In the genomic region with DNA sequence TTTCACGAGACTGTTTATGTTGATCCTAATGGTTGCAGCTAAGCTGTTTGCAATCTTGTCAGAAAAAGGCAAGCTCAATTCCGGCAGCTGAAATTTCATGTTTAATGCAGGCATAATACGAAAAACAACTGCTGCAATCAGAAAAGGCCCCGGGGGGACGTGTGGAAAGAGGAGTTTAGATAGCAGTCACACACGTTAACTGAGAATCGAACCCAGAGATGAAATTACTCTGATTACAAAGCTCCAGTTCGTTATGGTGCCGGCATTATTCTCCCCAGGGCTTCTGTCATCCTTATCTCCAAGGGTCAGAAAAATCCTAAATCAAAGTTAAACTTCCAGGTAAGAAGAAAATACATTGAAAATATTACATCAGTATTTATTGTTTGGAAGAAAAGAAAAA, we compare ENCODE assay signal across 30 cellular contexts.
"Had no signal": no experiment of that assay in that cellular context is flagged by ENCODE, and none has a peak within 500 bp of the region (broad histone marks: within the 10 kb centered on the region; RNA-seq: fewer than 3 reads in every experiment).

No MANE protein-coding gene starts in this region.

- H3K27me3 ChIP-seq: adrenal gland, ascending aorta, body of pancreas, brain microvascular endothelial cell, breast epithelium, cardiac muscle cell had no signal

- H3K4me1 ChIP-seq: adrenal gland, ascending aorta, body of pancreas, breast epithelium had no signal

- H3K9me3 ChIP-seq: body of pancreas, breast epithelium had no signal

- H3K27ac ChIP-seq: adrenal gland, ascending aorta, body of pancreas, brain microvascular endothelial cell, breast epithelium, cardiac muscle cell had no signal

- H3K4me3 ChIP-seq: adrenal gland, ascending aorta, body of pancreas, breast epithelium, cardiac muscle cell had no signal

- H3K36me3 ChIP-seq: adrenal gland, ascending aorta, brain microvascular endothelial cell, breast epithelium, cardiac muscle cell had no signal

- DNase-seq: activated effector memory CD4-positive, alpha-beta T cell treated with anti-CD3 and anti-CD28 coated beads, Interleukin-2, amount 50 U/mL, for 16 hours; activated effector memory CD4-positive, alpha-beta T cell treated with Interleukin-2 at 50 U/mL for 16 hours; activated gamma-delta T cell; activated gamma-delta T cell treated with Interleukin-2 at 50 U/mL for 16 hours; activated naive CD4-positive, alpha-beta T cell; activated naive CD4-positive, alpha-beta T cell treated with anti-CD3 and anti-CD28 coated beads for 36 hours; activated naive CD4-positive, alpha-beta T cell treated with anti-CD3 and anti-CD28 coated beads, Interleukin-2, amount 10 ng/mL, durations not matched to agents 7 days and 5 days; activated naive CD4-positive, alpha-beta T cell treated with anti-CD3 and anti-CD28 coated beads, Interleukin-2, amount 50 U/mL, for 16 hours; activated naive CD4-positive, alpha-beta T cell treated with Interleukin-2 at 50 U/mL for 16 hours; activated naive CD8-positive, alpha-beta T cell treated with anti-CD3 and anti-CD28 coated beads for 36 hours; activated naive CD8-positive, alpha-beta T cell treated with anti-CD3 and anti-CD28 coated beads, Interleukin-2, amount 10 ng/mL, durations not matched to agents 7 days and 5 days; activated naive CD8-positive, alpha-beta T cell treated with anti-CD3 and anti-CD28 coated beads, Interleukin-2, amount 50 U/mL, for 24 hours; activated T-cell treated with anti-CD3 and anti-CD28 coated beads, Interleukin-2, amount 50 U/mL, for 4 hours; activated T-cell treated with anti-CD3 and anti-CD28 coated beads, Interleukin-2, amount 50 U/mL, for 48 hours; activated T-cell treated with anti-CD3 and anti-CD28 coated beads, Interleukin-2, amount 50 U/mL, for 72 hours; adrenal gland; amniotic stem cell; amygdala; anterior cingulate cortex; aorta; body of pancreas; brain microvascular endothelial cell; caudate nucleus; central memory CD4-positive, alpha-beta T cell; cerebellar nuclear complex had no signal

- ATAC-seq: activated naive CD4-positive, alpha-beta T cell treated with anti-CD3 and anti-CD28 coated beads, Interleukin-2, amount 50 U/mL, for 72 hours; activated naive CD8-positive, alpha-beta T cell treated with anti-CD3 and anti-CD28 coated beads, Interleukin-2, amount 50 U/mL, for 24 hours; activated T-cell treated with anti-CD3 and anti-CD28 coated beads, Interleukin-2, amount 50 U/mL, for 4 hours; activated T-cell treated with anti-CD3 and anti-CD28 coated beads, Interleukin-2, amount 50 U/mL, for 72 hours; activated T-helper 17 cell treated with anti-CD3 and anti-CD28 coated beads, Interleukin-2, amount 50 U/mL, for 72 hours; body of pancreas had no signal
